32 cellular contexts compared by ENCODE assay signal in genomic region chr1:82421782-82422181, GRCh38.
"Had no signal": no experiment of that assay in that cellular context is flagged by ENCODE, and none has a peak within 500 bp of the region (broad histone marks: within the 10 kb centered on the region; RNA-seq: fewer than 3 reads in every experiment).

No MANE protein-coding gene starts in this region.

- H3K9me3 ChIP-seq: neutrophil, psoas muscle, spleen, suprapubic skin, testis, tibial artery, transverse colon, upper lobe of right lung, uterus had no signal

- H3K9me3 Mint-ChIP-seq: nephron progenitor cell; neural crest cell; stimulated activated memory B cell treated with anti-CD40 and anti-IgM and Interleukin-4, amounts not matched to agents 10 μg/mL and 1 μg/mL and 100 μg/mL, for 72 hours; stimulated activated naive CD8-positive, alpha-beta T cell treated with anti-CD3 and anti-CD28 coated beads, Interleukin-15, amount 100 ng/mL, for 72 hours; type B pancreatic cell had no signal

- DNase-seq: naive thymus-derived CD8-positive, alpha-beta T cell; nephron progenitor cell; nucleus accumbens; posterior cingulate gyrus; psoas muscle; right cardiac atrium; spleen; stimulated activated CD4-positive, alpha-beta T cell treated with anti-CD3 and anti-CD28 coated beads, Interleukin-12 subunit alpha, Interleukin-12 subunit beta, amount 100 ng/mL, for 4 hours; stimulated activated CD4-positive, alpha-beta T cell treated with anti-CD3 and anti-CD28 coated beads, Interleukin-1b, Interleukin-23, amount 100 ng/mL, for 48 hours; stimulated activated CD4-positive, alpha-beta T cell treated with anti-CD3 and anti-CD28 coated beads, Interleukin-4, amount 100 ng/mL, for 1 hour; stimulated activated CD4-positive, alpha-beta T cell treated with anti-CD3 and anti-CD28 coated beads, Interleukin-4, amount 100 ng/mL, for 4 hours; stimulated activated CD8-positive, alpha-beta memory T cell treated with anti-CD3 and anti-CD28 coated beads, Interleukin-4, amount 100 ng/mL, for 48 hours; stimulated activated naive CD4-positive, alpha-beta T cell; stimulated activated naive CD8-positive, alpha-beta T cell treated with anti-CD3 and anti-CD28 coated beads, Interleukin-15, amount 100 ng/mL, for 72 hours; stimulated activated naive CD8-positive, alpha-beta T cell treated with anti-CD3 and anti-CD28 coated beads, Interleukin-15, Interleukin-2, amounts not matched to agents 100 U/mL and 50 U/mL, for 24 hours; substantia nigra; testis; tibial artery; transverse colon; upper lobe of right lung; uterus had no signal

- H3K36me3 Mint-ChIP-seq: naive thymus-derived CD8-positive, alpha-beta T cell; natural killer cell treated with Interleukin-12 subunit alpha and Interleukin-12 subunit beta and Interleukin-15 and Interleukin-18, amount 100 ng/mL, for 72 hours; stimulated activated memory B cell treated with anti-CD40 and anti-IgM and Interleukin-4, amounts not matched to agents 10 μg/mL and 1 μg/mL and 100 μg/mL, for 72 hours; type B pancreatic cell had no signal

- H3K27me3 Mint-ChIP-seq: naive thymus-derived CD8-positive, alpha-beta T cell; natural killer cell treated with Interleukin-12 subunit alpha and Interleukin-12 subunit beta and Interleukin-15 and Interleukin-18, amount 100 ng/mL, for 72 hours; progenitor cell of endocrine pancreas; stimulated activated memory B cell treated with anti-CD40 and anti-IgM and Interleukin-4, amounts not matched to agents 10 μg/mL and 1 μg/mL and 100 μg/mL, for 72 hours; stimulated activated naive CD8-positive, alpha-beta T cell treated with anti-CD3 and anti-CD28 coated beads, Interleukin-15, amount 100 ng/mL, for 72 hours; type B pancreatic cell had no signal

- H3K4me3 Mint-ChIP-seq: naive thymus-derived CD8-positive, alpha-beta T cell; natural killer cell treated with Interleukin-12 subunit alpha and Interleukin-12 subunit beta and Interleukin-15 and Interleukin-18, amount 100 ng/mL, for 72 hours; nephron progenitor cell; neural crest cell; stimulated activated memory B cell treated with anti-CD40 and anti-IgM and Interleukin-4, amounts not matched to agents 10 μg/mL and 1 μg/mL and 100 μg/mL, for 72 hours; stimulated activated naive CD8-positive, alpha-beta T cell treated with anti-CD3 and anti-CD28 coated beads, Interleukin-15, amount 100 ng/mL, for 72 hours; type B pancreatic cell had no signal

- H3K27ac Mint-ChIP-seq: naive thymus-derived CD8-positive, alpha-beta T cell; natural killer cell treated with Interleukin-12 subunit alpha and Interleukin-12 subunit beta and Interleukin-15 and Interleukin-18, amount 100 ng/mL, for 72 hours; nephron progenitor cell; progenitor cell of endocrine pancreas; stimulated activated memory B cell treated with anti-CD40 and anti-IgM and Interleukin-4, amounts not matched to agents 10 μg/mL and 1 μg/mL and 100 μg/mL, for 72 hours; stimulated activated naive CD8-positive, alpha-beta T cell treated with anti-CD3 and anti-CD28 coated beads, Interleukin-15, amount 100 ng/mL, for 72 hours; type B pancreatic cell had no signal

- H3K27ac ChIP-seq: neutrophil, parathyroid adenoma, psoas muscle, skin epidermis, spleen, suprapubic skin, testis, tibial artery, transverse colon, upper lobe of right lung, uterus had no signal

- H3K4me3 ChIP-seq: psoas muscle, skin epidermis, smooth muscle cell, spleen, suprapubic skin, testis, tibial artery, transverse colon, upper lobe of right lung, uterus had no signal

- H3K4me1 ChIP-seq: parathyroid adenoma, psoas muscle, spleen, suprapubic skin, testis, tibial artery, transverse colon, upper lobe of right lung, uterus had no signal

- H3K36me3 ChIP-seq: neutrophil, spleen, suprapubic skin, tibial artery, transverse colon, upper lobe of right lung, uterus had no signal

- ATAC-seq: naive thymus-derived CD8-positive, alpha-beta T cell; natural killer cell treated with Interleukin-12 subunit alpha and Interleukin-12 subunit beta and Interleukin-15 and Interleukin-18, amount 100 ng/mL, for 72 hours; psoas muscle; right cardiac atrium; sciatic nerve; stimulated activated memory B cell treated with anti-CD40 and anti-IgM and Interleukin-4, amounts not matched to agents 10 μg/mL and 1 μg/mL and 100 μg/mL, for 72 hours; stimulated activated naive CD8-positive, alpha-beta T cell treated with anti-CD3 and anti-CD28 coated beads, Interleukin-15, amount 100 ng/mL, for 72 hours; stimulated activated naive CD8-positive, alpha-beta T cell treated with anti-CD3 and anti-CD28 coated beads, Interleukin-15, Interleukin-2, amounts not matched to agents 100 U/mL and 50 U/mL, for 24 hours; upper lobe of right lung had no signal

- H3K9ac ChIP-seq: parathyroid adenoma had no signal

- H3K4me1 Mint-ChIP-seq: naive thymus-derived CD8-positive, alpha-beta T cell; neural crest cell; stimulated activated memory B cell treated with anti-CD40 and anti-IgM and Interleukin-4, amounts not matched to agents 10 μg/mL and 1 μg/mL and 100 μg/mL, for 72 hours; stimulated activated naive CD8-positive, alpha-beta T cell treated with anti-CD3 and anti-CD28 coated beads, Interleukin-15, amount 100 ng/mL, for 72 hours had no signal

- H3K27me3 ChIP-seq: neutrophil, spleen, suprapubic skin, testis, tibial artery, transverse colon, upper lobe of right lung, uterus had no signal
